ENCODE assay signal across 11 cellular contexts in the genomic region with DNA sequence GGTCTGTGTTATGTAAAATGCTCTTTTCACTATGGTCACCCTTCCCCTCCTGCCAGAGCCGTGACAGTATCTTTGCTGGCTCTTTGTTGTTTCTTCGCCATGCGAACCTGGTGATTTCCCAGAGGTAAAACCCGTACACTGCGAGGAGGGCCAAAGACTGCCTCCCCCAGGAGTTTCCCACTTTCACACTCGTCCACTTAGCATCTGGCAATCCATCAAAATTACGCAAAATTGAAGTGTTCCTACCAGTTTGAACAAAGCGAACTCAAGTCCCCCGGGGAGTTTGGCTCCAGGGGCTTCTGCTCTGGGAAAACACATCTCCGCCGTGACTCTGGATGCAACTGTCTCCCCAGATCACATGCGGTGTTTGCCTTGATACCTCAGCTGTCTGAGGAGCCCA.
"Had no signal": no experiment of that assay in that cellular context is flagged by ENCODE, and none has a peak within 500 bp of the region (broad histone marks: within the 10 kb centered on the region; RNA-seq: fewer than 3 reads in every experiment).

No MANE protein-coding gene starts in this region.

- H3K9me3 ChIP-seq: gastroesophageal sphincter, neutrophil, thyroid gland had no signal

- H3K4me3 ChIP-seq: gastroesophageal sphincter, lung, thyroid gland had no signal

- H3K4me3 Mint-ChIP-seq: activated naive CD8-positive, alpha-beta T cell; naive thymus-derived CD4-positive, alpha-beta T cell had no signal

- H3K36me3 Mint-ChIP-seq: naive thymus-derived CD4-positive, alpha-beta T cell had no signal

- ATAC-seq: gastroesophageal sphincter had no signal

- H3K27me3 ChIP-seq: gastroesophageal sphincter, neutrophil, thyroid gland had no signal

- H3K27ac ChIP-seq: gastroesophageal sphincter, neutrophil, thyroid gland had no signal

- DNase-seq: activated CD4-positive, alpha-beta T cell treated with anti-CD3 and anti-CD28 coated beads for 48 hours; activated effector memory CD4-positive, alpha-beta T cell treated with Interleukin-2 at 50 U/mL for 16 hours; activated T-cell treated with anti-CD3 and anti-CD28 coated beads, Interleukin-2, amount 50 U/mL, for 1 hour; cerebellar nuclear complex; naive thymus-derived CD4-positive, alpha-beta T cell; retina had no signal

- H3K36me3 ChIP-seq: gastroesophageal sphincter, neutrophil, thyroid gland had no signal

- H3K27ac Mint-ChIP-seq: activated naive CD8-positive, alpha-beta T cell; naive thymus-derived CD4-positive, alpha-beta T cell had no signal
